ENCODE assay signal across 22 cellular contexts in genomic region chr4:38925492-38926418, GRCh38. TPM values are rescaled to one million over a fixed set of nuclear protein-coding genes. Genes with fewer than 3 reads are reported as not detected.
A peak's percentile ranks its signal among the peaks of the same experiment; 100 is the strongest.
DNase-seq lines count a peak whose midpoint lies in the region; ATAC-seq and TF ChIP-seq lines count a peak whose summit lies in the region.
"Had no signal": no experiment of that assay in that cellular context is flagged by ENCODE, and none has a peak within 500 bp of the region (broad histone marks: within the 10 kb centered on the region; RNA-seq: fewer than 3 reads in every experiment).

No MANE protein-coding gene starts in this region.

- H3K36me3 Mint-ChIP-seq in GM23338 (ENCODE audit: low read depth): no peaks in the 10 kb centered on the region
- H3K36me3 Mint-ChIP-seq: CD8-positive, alpha-beta T cell; WTC11 had no signal

- DNase-seq in GM23338 (ENCODE audit: low spot score) (no peak), hippocampal formation (lab: John Stamatoyannopoulos, UW) (peak; percentile 12 to 43), putamen (ENCODE audit: low spot score) (peak; percentile 74), smooth muscle cell (lab: John Stamatoyannopoulos, UW; ENCODE audit: unreplicated experiment) (no peak), AG08395 (ENCODE audit: low spot score) (no peak)
- DNase-seq in activated naive CD4-positive, alpha-beta T cell treated with Interleukin-2 at 50 U/mL for 16 hours: no peak
- DNase-seq: activated naive CD8-positive, alpha-beta T cell treated with anti-CD3 and anti-CD28 coated beads, Interleukin-2, amount 50 U/mL, for 24 hours; CD8-positive, alpha-beta T cell; DMS79; left lung; NCI-H1436; NCI-H2171; stimulated activated naive CD4-positive, alpha-beta T cell had no signal

- no peaks in the 10 kb centered on the region for H4K20me1 ChIP-seq in GM23338 (replicated peaks; ENCODE audit: insufficient read depth)
- H4K20me1 ChIP-seq in smooth muscle cell (ENCODE audit: low read depth): peaks cover 22% of the 10 kb centered on the region

- no peaks in the 10 kb centered on the region for H3K9me3 Mint-ChIP-seq in GM23338
- H3K9me3 Mint-ChIP-seq: activated naive CD8-positive, alpha-beta T cell treated with anti-CD3 and anti-CD28 coated beads, Interleukin-2, amount 50 U/mL, for 24 hours; activated T-helper 1 cell treated with anti-CD3 and anti-CD28 coated beads, Interleukin-12 subunit alpha, Interleukin-12 subunit beta, Interleukin-2, Interleukin-4 antibody, amounts not matched to agents 30 ng/mL and 10 ng/mL and 1 ng/mL, durations not matched to agents 14 hours and 24 hours and 36 hours; CD8-positive, alpha-beta T cell; central memory CD8-positive, alpha-beta T cell; T-helper 1 cell treated with Interleukin-12 subunit alpha and Interleukin-12 subunit beta and Interleukin-4 antibody, amounts not matched to agents 30 μg/mL and 1 μg/mL, for 36 hours; WTC11 had no signal

- peaks cover 3% of the 10 kb centered on the region for H3K27me3 Mint-ChIP-seq in GM23338 (ENCODE audit: insufficient read depth, low read depth, poor library complexity)
- H3K27me3 Mint-ChIP-seq: activated naive CD8-positive, alpha-beta T cell treated with anti-CD3 and anti-CD28 coated beads, Interleukin-2, amount 50 U/mL, for 24 hours had no signal

- no peaks in the 10 kb centered on the region for H3K27me3 ChIP-seq in GM23338 (ENCODE audit: insufficient read depth)
- no peaks in the 10 kb centered on the region for H3K27me3 ChIP-seq in smooth muscle cell (ENCODE audit: low read depth)
- H3K27me3 ChIP-seq: left lung had no signal

- 67% methylated on average over 3 of the region's 3 CpGs for WGBS in smooth muscle cell (ENCODE audit: low lambda C conversion rate)

- no peaks in the 10 kb centered on the region for H3K9me2 ChIP-seq in GM23338 (ENCODE audit: insufficient read depth)

- H3K9me3 ChIP-seq in smooth muscle cell (replicated peaks; ENCODE audit: low read depth): no peaks in the 10 kb centered on the region
- H3K9me3 ChIP-seq: HAP-1, left lung had no signal

- H3K4me1 ChIP-seq in GM23338 (ENCODE audit: insufficient read depth): 0 out of 2 replicates have a peak, but pooled peaks cover 4% of the 10 kb centered on the region
- peaks cover 2% of the 10 kb centered on the region for H3K4me1 ChIP-seq in smooth muscle cell (ENCODE audit: low read depth)

- no peak overlapping the region for H2AFZ ChIP-seq in GM23338
- H2AFZ ChIP-seq in smooth muscle cell (ENCODE audit: low read depth): no peak overlapping the region

- no peak overlapping the region for H3K4me3 Mint-ChIP-seq in GM23338
- H3K4me3 Mint-ChIP-seq: activated naive CD8-positive, alpha-beta T cell treated with anti-CD3 and anti-CD28 coated beads, Interleukin-2, amount 50 U/mL, for 24 hours; activated T-helper 1 cell treated with anti-CD3 and anti-CD28 coated beads, Interleukin-12 subunit alpha, Interleukin-12 subunit beta, Interleukin-2, Interleukin-4 antibody, amounts not matched to agents 30 ng/mL and 10 ng/mL and 1 ng/mL, durations not matched to agents 14 hours and 24 hours and 36 hours; CD8-positive, alpha-beta T cell; central memory CD8-positive, alpha-beta T cell; T-helper 1 cell treated with Interleukin-12 subunit alpha and Interleukin-12 subunit beta and Interleukin-4 antibody, amounts not matched to agents 30 μg/mL and 1 μg/mL, for 36 hours; WTC11 had no signal

- H3K27ac Mint-ChIP-seq in GM23338: peak overlapping the region; percentile 40; the same call in 1 of the 2 replicates
- H3K27ac Mint-ChIP-seq: activated naive CD8-positive, alpha-beta T cell treated with anti-CD3 and anti-CD28 coated beads, Interleukin-2, amount 50 U/mL, for 24 hours; activated T-helper 1 cell treated with anti-CD3 and anti-CD28 coated beads, Interleukin-12 subunit alpha, Interleukin-12 subunit beta, Interleukin-2, Interleukin-4 antibody, amounts not matched to agents 30 ng/mL and 10 ng/mL and 1 ng/mL, durations not matched to agents 14 hours and 24 hours and 36 hours; CD8-positive, alpha-beta T cell; T-helper 1 cell treated with Interleukin-12 subunit alpha and Interleukin-12 subunit beta and Interleukin-4 antibody, amounts not matched to agents 30 μg/mL and 1 μg/mL, for 36 hours; WTC11 had no signal

- ATAC-seq in GM23338 (no peak), GM18858 (IDR thresholded peaks at IDR 0.05; ENCODE audit: unreplicated experiment) (no peak)
- ATAC-seq: activated naive CD8-positive, alpha-beta T cell treated with anti-CD3 and anti-CD28 coated beads, Interleukin-2, amount 50 U/mL, for 24 hours; CD8-positive, alpha-beta T cell; left lung; Right ventricle myocardium inferior; WTC11 had no signal

- H3K4me3 ChIP-seq in GM23338 (no peak overlapping the region), smooth muscle cell (no peak overlapping the region)
- H3K4me3 ChIP-seq: HAP-1, left lung had no signal

- H3K79me2 ChIP-seq in GM23338 (replicated peaks; ENCODE audit: insufficient read depth) (no peaks in the 10 kb centered on the region), smooth muscle cell (ENCODE audit: low read depth) (no peaks in the 10 kb centered on the region)

- TF ChIP-seq CTCF in GM23338 (conservative IDR thresholded peaks at IDR 0.05; ENCODE audit: low read depth in 2 of 2) (no peak), VCaP (conservative IDR thresholded peaks at IDR 0.05) (no peak), smooth muscle cell (IDR thresholded peaks at IDR 0.05; ENCODE audit: borderline replicate concordance, insufficient read depth, poor library complexity, severe bottlenecking) (no peak)

- H3F3A ChIP-seq in GM23338 (replicated peaks; ENCODE audit: low read depth) (no peaks in the 10 kb centered on the region), smooth muscle cell (ENCODE audit: low read depth) (peaks cover 6% of the 10 kb centered on the region)

- H3K4me1 Mint-ChIP-seq in GM23338: peaks cover 2% of the 10 kb centered on the region; the same call in 2 of the 3 replicates
- H3K4me1 Mint-ChIP-seq: activated naive CD8-positive, alpha-beta T cell treated with anti-CD3 and anti-CD28 coated beads, Interleukin-2, amount 50 U/mL, for 24 hours; central memory CD8-positive, alpha-beta T cell had no signal

- H3K27ac ChIP-seq in GM23338 (ENCODE audit: low read depth): no peak overlapping the region
- peak overlapping the region; percentile 91 for H3K27ac ChIP-seq in VCaP
- H3K27ac ChIP-seq in smooth muscle cell (ENCODE audit: low read depth): no peak overlapping the region
- H3K27ac ChIP-seq: left lung had no signal

- no peak overlapping the region for H3K9ac ChIP-seq in smooth muscle cell (ENCODE audit: low read depth)

- H3K36me3 ChIP-seq in GM23338 (ENCODE audit: insufficient read depth): no peaks in the 10 kb centered on the region
- H3K36me3 ChIP-seq in smooth muscle cell (ENCODE audit: low read depth): peaks cover 30% of the 10 kb centered on the region
- H3K36me3 ChIP-seq: HAP-1 had no signal

- no peak overlapping the region for H3K4me2 ChIP-seq in GM23338
- no peak overlapping the region for H3K4me2 ChIP-seq in smooth muscle cell

TF ChIP-seq in GM23338, 12 proteins besides CTCF, POLR2A, EP300 and RAD21 (continues in another document):
- no peak for TF ChIP-seq ETS1 (IDR thresholded peaks at IDR 0.05)
- TF ChIP-seq EZH2 (IDR thresholded peaks at IDR 0.05; ENCODE audit: low read depth, unreplicated experiment): no peak
- TF ChIP-seq REST (IDR thresholded peaks at IDR 0.05; ENCODE audit: unreplicated experiment): no peak
- TF ChIP-seq EZH2phosphoT487 (IDR thresholded peaks at IDR 0.05; ENCODE audit: unreplicated experiment): no peak
- TF ChIP-seq POLR2AphosphoS5 (IDR thresholded peaks at IDR 0.05; ENCODE audit: low read depth): no peak
- no peak for TF ChIP-seq ZNF114 (CRISPR knock-in tag; IDR thresholded peaks at IDR 0.05)
- TF ChIP-seq NANOG (IDR thresholded peaks at IDR 0.05; ENCODE audit: borderline replicate concordance): no peak
- no peak for TF ChIP-seq ZNF331 (CRISPR knock-in tag; IDR thresholded peaks at IDR 0.05; ENCODE audit: low read depth)
- no peak for TF ChIP-seq JUNB (IDR thresholded peaks at IDR 0.05; ENCODE audit: unreplicated experiment)
- no peak for TF ChIP-seq CREB1 (CRISPR knock-in tag; IDR thresholded peaks at IDR 0.05; ENCODE audit: low read depth)

RNA-seq across cellular contexts. Expression of gene FAM114A1, which starts 58.1 kb away (rescaled TPM):
- total RNA-seq in GM23338 (2014; rRNA removed; shearing (Covaris generic)): 14.5 and 20.3 TPM in 2 replicates
- polyA plus RNA-seq in GM23338 (2016; fragmentation: Nextera tagmentation; extraction: Ambion mirVana): 11.2 and 13.0 TPM in 2 replicates
- total RNA-seq in smooth muscle cell: 226 and 363 TPM in 2 replicates
- polyA plus RNA-seq in smooth muscle cell: 207 and 213 TPM in 2 replicates
- total RNA-seq: activated CD8-positive, alpha-beta memory T cell treated with anti-CD3 and anti-CD28 coated beads for 36 hours; CD8-positive, alpha-beta T cell had no signal

Comparison
In these comparisons a context has a peak if more than half of its experiments do, and no peak if none do; other contexts are left out.
1. DNase-seq: peak in hippocampal formation (2 of 2) and putamen (single experiment); none in GM23338 (single experiment), smooth muscle cell (single experiment), activated naive CD4-positive, alpha-beta T cell treated with Interleukin-2 at 50 U/mL for 16 hours (single experiment) and AG08395 (single experiment).
2. RNA of gene FAM114A1, which starts 58.1 kb away (total RNA-seq): 226 to 363 TPM in smooth muscle cell; 14.5 to 20.3 TPM in GM23338; every median in the first group is over 10 times any median in the second.